ENCODE assay signal across 8 cellular contexts in the genomic region with DNA sequence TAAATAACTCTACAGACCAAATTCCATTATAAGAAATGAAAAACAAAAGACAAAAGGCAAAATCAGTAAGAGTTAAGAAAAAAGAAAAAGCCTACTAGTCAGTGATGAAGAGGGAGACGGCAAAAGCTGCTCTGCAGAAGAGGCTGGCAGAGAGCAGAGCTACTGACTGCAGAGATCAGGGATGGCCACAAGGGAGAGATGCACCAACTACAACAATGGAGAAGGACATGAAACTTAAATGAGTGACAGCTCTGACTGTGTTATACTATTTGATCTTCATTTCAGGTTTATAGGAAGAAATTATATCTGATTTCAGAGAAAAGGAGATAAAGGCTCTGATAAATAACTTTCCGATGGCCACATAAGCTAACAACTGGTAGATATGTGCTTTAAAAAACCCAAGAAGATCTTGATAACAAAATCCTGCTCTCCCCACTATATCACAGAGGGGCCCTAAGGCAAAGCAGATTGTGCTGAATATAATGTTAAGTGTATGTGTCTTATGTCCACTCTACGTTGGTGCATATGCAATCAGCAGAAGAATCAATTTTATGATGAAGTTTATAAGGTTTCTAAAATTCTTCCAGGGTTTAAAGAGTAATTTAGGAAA. TPM values are rescaled to one million over a fixed set of nuclear protein-coding genes. Genes with fewer than 3 reads are reported as not detected.
A peak's percentile ranks its signal among the peaks of the same experiment; 100 is the strongest.
DNase-seq lines count a peak whose midpoint lies in the region; ATAC-seq and TF ChIP-seq lines count a peak whose summit lies in the region.

No MANE protein-coding gene starts in this region.

- peaks cover 5% of the 10 kb centered on the region for H3K4me1 Mint-ChIP-seq in central memory CD8-positive, alpha-beta T cell
- H3K4me1 Mint-ChIP-seq in mesothelial cell of epicardium: peaks cover 2% of the 10 kb centered on the region

- intact Hi-C loops in sciatic nerve (cut with DNase I): no loop called here

- H3K9me3 Mint-ChIP-seq in central memory CD8-positive, alpha-beta T cell: no peaks in the 10 kb centered on the region
- no peaks in the 10 kb centered on the region for H3K9me3 Mint-ChIP-seq in mesothelial cell of epicardium

- H3K27me3 Mint-ChIP-seq in central memory CD8-positive, alpha-beta T cell: no peaks in the 10 kb centered on the region
- H3K27me3 Mint-ChIP-seq in mesothelial cell of epicardium (ENCODE audit: low read depth): no peaks in the 10 kb centered on the region

- no peak overlapping the region for H3K4me3 Mint-ChIP-seq in central memory CD8-positive, alpha-beta T cell
- H3K4me3 Mint-ChIP-seq in mesothelial cell of epicardium: no peak overlapping the region

- peaks cover 32% of the 10 kb centered on the region for H3K36me3 Mint-ChIP-seq in central memory CD8-positive, alpha-beta T cell (ENCODE audit: insufficient read depth)
- H3K36me3 Mint-ChIP-seq in mesothelial cell of epicardium: peaks cover 24% of the 10 kb centered on the region

- in situ Hi-C loops in GM13976 (cut with MboI; ENCODE audit: low sequenced_read_pairs, unreplicated experiment): no loop called here

- peak; percentile 54 for ATAC-seq in central memory CD8-positive, alpha-beta T cell (replicated peaks; ENCODE audit: extremely low read depth, poor library complexity, severe bottlenecking)
- ATAC-seq in GM19328 (IDR thresholded peaks at IDR 0.05; ENCODE audit: unreplicated experiment) (no peak), GM19397 (IDR thresholded peaks at IDR 0.05; ENCODE audit: unreplicated experiment) (no peak), sciatic nerve (no peak)

- DNase-seq in 8988T (peak; percentile 2), GM13976 (ENCODE audit: low spot score) (peak; percentile 11), Kasumi-1 (lab: John Stamatoyannopoulos, UW) (peak; percentile 72 to 78), mesothelial cell of epicardium (ENCODE audit: low spot score in 2 of 2, unreplicated experiment in 2 of 2) (no peak), sciatic nerve (ENCODE audit: low spot score) (no peak)
- no peak for DNase-seq in central memory CD8-positive, alpha-beta T cell (ENCODE audit: low spot score in 2 of 2)

- H3K27ac Mint-ChIP-seq in central memory CD8-positive, alpha-beta T cell (ENCODE audit: low read depth): peak overlapping the region; percentile 29
- peak overlapping the region; percentile 32 for H3K27ac Mint-ChIP-seq in mesothelial cell of epicardium

- TF ChIP-seq CTCF in GM13976 (IDR thresholded peaks at IDR 0.05; ENCODE audit: borderline replicate concordance, control extremely low read depth, extremely low read depth, insufficient read depth, missing control alignments) (no peak), mesothelial cell of epicardium (IDR thresholded peaks at IDR 0.05; ENCODE audit: unreplicated experiment) (no peak)

RNA-seq across cellular contexts. Expression of a gene that starts 58.4 kb away (rescaled TPM):
- total RNA-seq in mesothelial cell of epicardium (17.7 to 18.3 TPM (median 17.8 TPM) in 3 replicates), sciatic nerve (12.5 TPM)

Comparison
In these comparisons a context has a peak if more than half of its experiments do, and no peak if none do; other contexts are left out.
1. DNase-seq: peak in 8988T (single experiment), GM13976 (single experiment) and Kasumi-1 (2 of 2); none in central memory CD8-positive, alpha-beta T cell (0 of 2), mesothelial cell of epicardium (0 of 2) and sciatic nerve (single experiment).